ENCODE assay signal across 8 cellular contexts in the genomic region with DNA sequence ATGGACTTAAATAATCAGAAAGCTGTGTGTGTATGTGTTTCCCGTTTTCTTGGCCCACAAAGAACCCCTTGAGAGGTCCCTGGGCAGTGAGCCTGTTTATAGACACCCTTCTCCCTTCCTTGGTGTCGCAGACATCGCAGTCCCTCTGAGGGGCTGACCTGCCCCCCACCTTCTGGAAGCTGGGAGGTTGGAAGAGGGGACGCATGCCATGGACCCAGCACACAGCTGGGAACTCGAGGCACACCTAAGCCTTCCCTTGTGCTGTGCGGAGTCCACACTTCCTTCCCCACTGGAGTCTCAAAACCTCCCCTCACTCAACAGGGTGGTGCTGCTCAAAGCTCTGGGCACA. TPM values are rescaled to one million over a fixed set of nuclear protein-coding genes. Genes with fewer than 3 reads are reported as not detected.
DNase-seq lines count a peak whose midpoint lies in the region; ATAC-seq, FAIRE-seq and TF ChIP-seq lines count a peak whose summit lies in the region.

No MANE protein-coding gene starts in this region.

- in situ Hi-C loops in Panc1 (cut with HindIII; ENCODE audit: low pct_unique_long_range_greater_than_20kb, low sequenced_read_pairs), result no loop called here

- H3K27me3 ChIP-seq in Panc1 (ENCODE audit: control insufficient read depth, insufficient read depth, low read length) (no peaks in the 10 kb centered on the region), foreskin keratinocyte (peaks cover 2% of the 10 kb centered on the region), skeletal muscle tissue (ENCODE audit: control insufficient read depth in 3 of 3, insufficient read depth in 3 of 3, low read length in 3 of 3) (no peaks in the 10 kb centered on the region)

- no TSS peak for BruUV-seq in Panc1 (replicated peaks; lab: Mats Ljungman, UMichigan)

- DNase-seq in Panc1 (ENCODE audit: low read depth, low spot score) (no peak), foreskin keratinocyte (no peak), HTR-8/SVneo (ENCODE audit: insufficient read length, low spot score) (no peak), NCI-H510A treated with DMSO at 0.1 percent for 48 hours (lab: John Stamatoyannopoulos, UW) (no peak), KG1 (lab: John Stamatoyannopoulos, UW) (no peak), kidney glomerular epithelial cell (lab: John Stamatoyannopoulos, UW) (no peak)

- peaks cover 4% of the 10 kb centered on the region; the same call in 1 of the 2 replicates for H3K4me1 ChIP-seq in Panc1 (ENCODE audit: control insufficient read depth, insufficient read depth, low read length)
- H3K4me1 ChIP-seq in foreskin keratinocyte, result peaks cover 14% of the 10 kb centered on the region
- peaks cover 9 to 13% (median 10%) of the 10 kb centered on the region in 3 donors for H3K4me1 ChIP-seq in skeletal muscle tissue (ENCODE audit: control insufficient read depth in 3 of 3, insufficient read depth in 3 of 3, low read length in 3 of 3)

- H3K4me3 ChIP-seq in Panc1 (ENCODE audit: low read depth in 2 of 2, low read length in 2 of 2) (peak overlapping the region; percentile 21 to 48; a peak in 3 of 4 replicates), skeletal muscle tissue (ENCODE audit: low read length in 3 of 3) (peak overlapping the region; percentile 72 to 79 (median 76))

- TF ChIP-seq CTCF in Panc1 (IDR thresholded peaks at IDR 0.05) (no peak), foreskin keratinocyte (conservative IDR thresholded peaks at IDR 0.05) (no peak)

- CTCF ChIA-PET in Panc1 (lab: Charles Lee), result interaction anchor here (0.6 to 0.7 kb wide), 2 partner anchors 22 to 335 kb away, joined by 3 read pairs; no protein-coding TSS in a partner anchor

- peak overlapping the region in 2 of 3 donors; percentile 53 to 72 for H3K9ac ChIP-seq in skeletal muscle tissue (ENCODE audit: low read depth in 1 of 3, low read length in 3 of 3)

- H3K36me3 ChIP-seq in Panc1 (ENCODE audit: control insufficient read depth, insufficient read depth, low read length) (no peaks in the 10 kb centered on the region), skeletal muscle tissue (ENCODE audit: control insufficient read depth in 3 of 3, insufficient read depth in 3 of 3, low read length in 3 of 3) (no peaks in the 10 kb centered on the region)

- FAIRE-seq in HTR-8/SVneo (lab: Jason Lieb, UNC), result no peak

- ATAC-seq in GM18909 (IDR thresholded peaks at IDR 0.05; ENCODE audit: poor library complexity, unreplicated experiment) (peak; percentile 4), Panc1 (peak; percentile 48), foreskin keratinocyte (no peak)

- H3K9me3 ChIP-seq in Panc1 (ENCODE audit: control insufficient read depth, insufficient read depth, low read depth, low read length) (no peaks in the 10 kb centered on the region; the same call in 1 of the 2 replicates), skeletal muscle tissue (ENCODE audit: control insufficient read depth in 3 of 3, low read length in 3 of 3) (no peaks in the 10 kb centered on the region)

- POLR2A ChIA-PET in Panc1 (lab: Charles Lee), result no interaction called here

- peak overlapping the region; percentile 57; the same call in 1 of the 2 replicates for H3K27ac ChIP-seq in Panc1 (ENCODE audit: low read length)
- H3K27ac ChIP-seq in foreskin keratinocyte, result peak overlapping the region; percentile 89
- H3K27ac ChIP-seq in skeletal muscle tissue (ENCODE audit: low read depth, low read length), result no peak overlapping the region

- intact Hi-C loops in Panc1 (cut with micrococcal nuclease; ENCODE audit: unreplicated experiment), result no loop called here

RNA-seq across cellular contexts. Expression of a gene that starts 0.5 kb away (rescaled TPM):
- 15.6 TPM for total RNA-seq in Panc1 (2021; ENCODE audit: unreplicated experiment)
- 9.4 TPM for polyA plus RNA-seq in Panc1 (2012; ENCODE audit: insufficient read length)
- 0.41 and 1.6 TPM in 2 replicates for total RNA-seq in foreskin keratinocyte
- polyA plus RNA-seq in foreskin keratinocyte, result 1.4 and 3.4 TPM in 2 replicates
- total RNA-seq in skeletal muscle tissue, result 1.6 TPM

RNA-seq across cellular contexts. Expression of a gene that starts 24.2 kb away (rescaled TPM):
- total RNA-seq in Panc1 (2021; ENCODE audit: unreplicated experiment) (not detected), foreskin keratinocyte (not detected in 2 replicates), skeletal muscle tissue (0.52 TPM)
- polyA plus RNA-seq in Panc1 (2012; ENCODE audit: insufficient read length), result not detected
- not detected in 2 replicates for polyA plus RNA-seq in foreskin keratinocyte

RNA-seq across cellular contexts. Expression of a gene that starts 32.4 kb away (rescaled TPM):
- 12.7 TPM for total RNA-seq in Panc1 (2021; ENCODE audit: unreplicated experiment)
- 12.1 TPM for polyA plus RNA-seq in Panc1 (2012; ENCODE audit: insufficient read length)
- 28.0 and 28.9 TPM in 2 replicates for total RNA-seq in foreskin keratinocyte
- 67.6 and 70.0 TPM in 2 replicates for polyA plus RNA-seq in foreskin keratinocyte
- 1.6 TPM for total RNA-seq in skeletal muscle tissue

RNA-seq across cellular contexts. Expression of a gene that starts 39.3 kb away (rescaled TPM):
- total RNA-seq in Panc1 (2021; ENCODE audit: unreplicated experiment) (3.3 TPM), foreskin keratinocyte (0.10 TPM in 1 of 2 replicates, not detected in the other), skeletal muscle tissue (0.52 TPM)
- 0.27 TPM for polyA plus RNA-seq in Panc1 (2012; ENCODE audit: insufficient read length)
- polyA plus RNA-seq in foreskin keratinocyte, result 0.08 and 0.20 TPM in 2 replicates

RNA-seq across cellular contexts. Expression of a gene that starts 59.0 kb away (rescaled TPM):
- total RNA-seq in Panc1 (2021; ENCODE audit: unreplicated experiment) (7.7 TPM), foreskin keratinocyte (4.6 and 4.8 TPM in 2 replicates), skeletal muscle tissue (1.0 TPM)
- 5.1 TPM for polyA plus RNA-seq in Panc1 (2012; ENCODE audit: insufficient read length)
- polyA plus RNA-seq in foreskin keratinocyte, result 5.7 and 6.5 TPM in 2 replicates
